ENCODE assay signal across 8 cellular contexts in genomic region chr3:112043621-112044201, GRCh38.
DNase-seq lines count a peak whose midpoint lies in the region; TF ChIP-seq lines count a peak whose summit lies in the region.

No MANE protein-coding gene starts in this region.

- H3K27me3 Mint-ChIP-seq in activated naive CD4-positive, alpha-beta T cell treated with anti-CD3 and anti-CD28 coated beads, Interleukin-2, amount 10 ng/mL, durations not matched to agents 7 days and 5 days, result peaks cover 4% of the 10 kb centered on the region

- intact Hi-C loops in head of caudate nucleus (cut with DNase I), result loop anchor here (10.0 kb wide), 1 partner anchor 59 kb away; no protein-coding TSS in a partner anchor

- H3K9ac ChIP-seq in rectal smooth muscle tissue (ENCODE audit: low read length), result no peak overlapping the region

- no peaks in the 10 kb centered on the region for H3K9me3 Mint-ChIP-seq in activated naive CD4-positive, alpha-beta T cell treated with anti-CD3 and anti-CD28 coated beads, Interleukin-2, amount 10 ng/mL, durations not matched to agents 7 days and 5 days

- no peaks in the 10 kb centered on the region for H3K36me3 Mint-ChIP-seq in activated naive CD4-positive, alpha-beta T cell treated with anti-CD3 and anti-CD28 coated beads, Interleukin-2, amount 10 ng/mL, durations not matched to agents 7 days and 5 days

- DNase-seq in GM12864 (ENCODE audit: low read depth) (peak; percentile 7), HCEC 1CT (peak; percentile 82), LoVo (ENCODE audit: low spot score) (peak; percentile 84), RKO (ENCODE audit: low spot score) (peak; percentile 88), head of caudate nucleus (peak in 39 of 42 donors; percentile 10 to 84 (median 53)), GOT3 (lab: John Stamatoyannopoulos, UW) (no peak)
- peak; percentile 54 for DNase-seq in activated naive CD4-positive, alpha-beta T cell treated with anti-CD3 and anti-CD28 coated beads, Interleukin-2, amount 10 ng/mL, durations not matched to agents 7 days and 5 days

- H3K4me3 Mint-ChIP-seq in activated naive CD4-positive, alpha-beta T cell treated with anti-CD3 and anti-CD28 coated beads, Interleukin-2, amount 10 ng/mL, durations not matched to agents 7 days and 5 days, result no peak overlapping the region

- H3K27ac Mint-ChIP-seq in activated naive CD4-positive, alpha-beta T cell treated with anti-CD3 and anti-CD28 coated beads, Interleukin-2, amount 10 ng/mL, durations not matched to agents 7 days and 5 days, result no peak overlapping the region

- peak; percentile 84 for TF ChIP-seq CTCF in GM12864 (IDR thresholded peaks at IDR 0.05; ENCODE audit: low read depth, low read length, missing control alignments)

- H3K4me1 ChIP-seq in rectal smooth muscle tissue (ENCODE audit: control insufficient read depth, insufficient read depth, low read length), result no peaks in the 10 kb centered on the region

- H3K4me1 Mint-ChIP-seq in activated naive CD4-positive, alpha-beta T cell treated with anti-CD3 and anti-CD28 coated beads, Interleukin-2, amount 10 ng/mL, durations not matched to agents 7 days and 5 days, result no peaks in the 10 kb centered on the region

- H3K4me3 ChIP-seq in GM12864 (ENCODE audit: low read depth, low read length) (no peak overlapping the region), rectal smooth muscle tissue (ENCODE audit: low read length) (peak overlapping the region; percentile 6)

- H3K27ac ChIP-seq in rectal smooth muscle tissue (ENCODE audit: low read depth, low read length), result no peak overlapping the region

- H3K27me3 ChIP-seq in rectal smooth muscle tissue (ENCODE audit: control insufficient read depth, insufficient read depth, low read length), result no peaks in the 10 kb centered on the region

- CTCF ChIA-PET in activated naive CD4-positive, alpha-beta T cell treated with anti-CD3 and anti-CD28 coated beads, Interleukin-2, amount 10 ng/mL, durations not matched to agents 7 days and 5 days (lab: Charles Lee), result interaction anchor here (0.6 to 6.3 kb wide), 23 partner anchors 9 to 326 kb away, joined by 3 to 37 read pairs (median 4); partner anchors contain the start of gene TAGLN3

- no peaks in the 10 kb centered on the region for H3K36me3 ChIP-seq in rectal smooth muscle tissue (ENCODE audit: control insufficient read depth, insufficient read depth, low read length)
